23 cellular contexts compared by ENCODE assay signal in genomic region chr9:127114606-127115005, GRCh38. TPM values are rescaled to one million over a fixed set of nuclear protein-coding genes. Genes with fewer than 3 reads are reported as not detected.
"Had no signal": no experiment of that assay in that cellular context is flagged by ENCODE, and none has a peak within 500 bp of the region (broad histone marks: within the 10 kb centered on the region; RNA-seq: fewer than 3 reads in every experiment).

No MANE protein-coding gene starts in this region.

- ATAC-seq: activated CD8-positive, alpha-beta T cell treated with anti-CD3 and anti-CD28 coated beads, Interleukin-2, amount 10 ng/mL, durations not matched to agents 7 days and 5 days; activated naive CD4-positive, alpha-beta T cell treated with anti-CD3 and anti-CD28 coated beads, Interleukin-2, amount 50 U/mL, for 72 hours; effector memory CD8-positive, alpha-beta T cell; esophagus mucosa had no signal

- H3K27me3 ChIP-seq: brain microvascular endothelial cell, sigmoid colon, tibial artery had no signal

- FAIRE-seq: colon, endothelial cell of umbilical vein, frontal cortex, TTC549 had no signal

- DNase-seq: activated CD4-positive, alpha-beta T cell treated with anti-CD3 and anti-CD28 coated beads, Interleukin-2, amount 50 U/mL, for 1 hour; activated CD4-positive, CD25-positive, alpha-beta regulatory T cell treated with anti-CD3 and anti-CD28 coated beads, Interleukin-2, amount 50 U/mL, for 72 hours; activated CD8-positive, alpha-beta T cell treated with anti-CD3 and anti-CD28 coated beads, Interleukin-2, amount 10 ng/mL, durations not matched to agents 7 days and 5 days; activated gamma-delta T cell treated with Interleukin-2 at 50 U/mL for 16 hours; activated T-cell treated with anti-CD3 and anti-CD28 coated beads, Interleukin-2, amount 50 U/mL, for 1 hour; brain microvascular endothelial cell; effector memory CD8-positive, alpha-beta T cell; hippocampal formation; kidney glomerular epithelial cell; nephron progenitor cell; sigmoid colon; stimulated activated CD4-positive, alpha-beta T cell treated with anti-CD3 and anti-CD28 coated beads, Interleukin-4, amount 100 ng/mL, for 1 hour; stimulated activated naive CD4-positive, alpha-beta T cell; SW 1271; T-helper 2 cell; tibial artery; WERI-Rb-1 had no signal

- H3K36me3 ChIP-seq: brain microvascular endothelial cell had no signal

- H3K9me3 ChIP-seq: sigmoid colon, tibial artery had no signal

- H3K27ac ChIP-seq: brain microvascular endothelial cell, tibial artery, WERI-Rb-1 had no signal

- H3K4me3 ChIP-seq: sigmoid colon, tibial artery had no signal

RNA-seq across cellular contexts. Expression of gene ANGPTL2, which starts 7.8 kb away (rescaled TPM):
- total RNA-seq: activated CD8-positive, alpha-beta T cell treated with anti-CD3 and anti-CD28 coated beads, Interleukin-2, amount 10 ng/mL, durations not matched to agents 7 days and 5 days; activated naive CD4-positive, alpha-beta T cell treated with anti-CD3 and anti-CD28 coated beads, Interleukin-2, amount 50 U/mL, for 72 hours had no signal
